ENCODE assay signal across 15 cellular contexts in the genomic region with DNA sequence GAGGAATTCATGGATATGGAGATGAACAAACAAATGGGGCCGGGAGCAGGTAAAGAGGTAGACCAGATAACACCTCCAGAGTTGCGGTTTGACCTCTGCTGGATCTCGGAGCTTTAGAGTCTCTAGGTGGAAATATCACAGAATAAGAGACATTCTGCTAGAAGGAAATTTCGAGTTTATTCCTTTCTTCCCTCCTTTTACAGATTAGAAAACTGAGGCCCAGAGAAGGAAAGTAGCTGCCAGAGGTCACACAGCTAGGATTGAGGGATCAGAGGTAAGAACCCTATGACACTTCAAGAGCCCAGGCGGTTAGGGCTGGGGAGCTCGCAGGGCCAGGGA. TPM values are rescaled to one million over a fixed set of nuclear protein-coding genes. Genes with fewer than 3 reads are reported as not detected.
DNase-seq lines count a peak whose midpoint lies in the region; ATAC-seq, FAIRE-seq and TF ChIP-seq lines count a peak whose summit lies in the region.
"Had no signal": no experiment of that assay in that cellular context is flagged by ENCODE, and none has a peak within 500 bp of the region (broad histone marks: within the 10 kb centered on the region; RNA-seq: fewer than 3 reads in every experiment).

No MANE protein-coding gene starts in this region.

- TF ChIP-seq RAD21 in HepG2 (CRISPR knock-in tag; IDR thresholded peaks at IDR 0.05) = no peak

- no peaks in the 10 kb centered on the region for H3K9me3 ChIP-seq in HepG2 (ENCODE audit: low read length)
- H3K9me3 ChIP-seq in right lobe of liver = no peaks in the 10 kb centered on the region
- no peaks in the 10 kb centered on the region for H3K9me3 ChIP-seq in gastroesophageal sphincter
- no peaks in the 10 kb centered on the region for H3K9me3 ChIP-seq in psoas muscle

- no peak overlapping the region for H3K27ac Mint-ChIP-seq in stimulated activated memory B cell treated with anti-CD40 and anti-IgM and Interleukin-4, amounts not matched to agents 10 μg/mL and 1 μg/mL and 100 μg/mL, for 72 hours
- H3K27ac Mint-ChIP-seq in stimulated activated naive B cell treated with anti-CD40 and anti-IgM and Interleukin-4, amounts not matched to agents 10 μg/mL and 1 μg/mL and 100 μg/mL, for 72 hours = no peak overlapping the region
- H3K27ac Mint-ChIP-seq: memory B cell had no signal

- no peaks in the 10 kb centered on the region for H3K36me3 Mint-ChIP-seq in stimulated activated memory B cell treated with anti-CD40 and anti-IgM and Interleukin-4, amounts not matched to agents 10 μg/mL and 1 μg/mL and 100 μg/mL, for 72 hours
- H3K36me3 Mint-ChIP-seq in stimulated activated naive B cell treated with anti-CD40 and anti-IgM and Interleukin-4, amounts not matched to agents 10 μg/mL and 1 μg/mL and 100 μg/mL, for 72 hours = no peaks in the 10 kb centered on the region
- H3K36me3 Mint-ChIP-seq: memory B cell had no signal

- FAIRE-seq in HepG2 (lab: Jason Lieb, UNC) = no peak

- H3K27ac ChIP-seq in HepG2 (ENCODE audit: extremely low read length, insufficient read depth, low read length) (no peak overlapping the region), right lobe of liver (peak overlapping the region in 1 of 3 donors; percentile 34), gastroesophageal sphincter (peak overlapping the region in 3 of 4 donors; percentile 84 to 91 (median 91)), psoas muscle (peak overlapping the region; percentile 4)
- H3K27ac ChIP-seq: HL-60 had no signal

- no peak overlapping the region for H3K4me3 Mint-ChIP-seq in stimulated activated memory B cell treated with anti-CD40 and anti-IgM and Interleukin-4, amounts not matched to agents 10 μg/mL and 1 μg/mL and 100 μg/mL, for 72 hours
- no peak overlapping the region for H3K4me3 Mint-ChIP-seq in stimulated activated naive B cell treated with anti-CD40 and anti-IgM and Interleukin-4, amounts not matched to agents 10 μg/mL and 1 μg/mL and 100 μg/mL, for 72 hours
- H3K4me3 Mint-ChIP-seq: activated T-cell treated with anti-CD3 and anti-CD28 coated beads, Interleukin-2, amount 50 U/mL, for 4 hours; memory B cell had no signal

- no peak overlapping the region for H2AFZ ChIP-seq in HepG2 (ENCODE audit: low read length)

- POLR2A ChIA-PET in HepG2 (lab: Yijun Ruan, JAX) = no interaction called here

- H3K9ac ChIP-seq in HepG2 (ENCODE audit: insufficient read depth, low read depth, low read length) = no peak overlapping the region

- CTCF ChIA-PET in HepG2 (lab: Yijun Ruan, JAX; ENCODE audit: low intra/inter-chr PET ratio, low total read pairs) = no interaction called here

- no TSS peak for BruUV-seq in HepG2 (replicated peaks; lab: Mats Ljungman, UMichigan)

- ATAC-seq in HepG2 = no peak
- ATAC-seq in right lobe of liver = no peak
- ATAC-seq in gastroesophageal sphincter = no peak
- ATAC-seq in psoas muscle = no peak
- ATAC-seq in stimulated activated memory B cell treated with anti-CD40 and anti-IgM and Interleukin-4, amounts not matched to agents 10 μg/mL and 1 μg/mL and 100 μg/mL, for 72 hours = no peak
- no peak for ATAC-seq in stimulated activated naive B cell treated with anti-CD40 and anti-IgM and Interleukin-4, amounts not matched to agents 10 μg/mL and 1 μg/mL and 100 μg/mL, for 72 hours (replicated peaks)
- ATAC-seq: activated T-cell treated with anti-CD3 and anti-CD28 coated beads, Interleukin-2, amount 50 U/mL, for 4 hours had no signal

- H3K4me1 ChIP-seq in HepG2 (ENCODE audit: insufficient read depth, low read length) (peaks cover 53% of the 10 kb centered on the region), right lobe of liver (peaks cover 0 to 7% (median 0%) of the 10 kb centered on the region in 4 donors), gastroesophageal sphincter (peaks cover 9 to 86% (median 41%) of the 10 kb centered on the region in 3 donors), psoas muscle (peaks cover 4% of the 10 kb centered on the region)

- H3K4me2 ChIP-seq in HepG2 (ENCODE audit: low read depth, low read length) = peak overlapping the region; percentile 46; the same call in 1 of the 2 replicates

- H3K4me3 ChIP-seq in HepG2 (replicated peaks in 1 of 3; ENCODE audit: insufficient read depth in 1 of 3, low read depth in 2 of 3, low read length in 3 of 3) (peak overlapping the region in 1 of 3 experiments; percentile 25; a peak in 1 of 6 replicates), right lobe of liver (no peak overlapping the region), gastroesophageal sphincter (no peak overlapping the region), psoas muscle (no peak overlapping the region)

- no peaks in the 10 kb centered on the region for H4K20me1 ChIP-seq in HepG2 (ENCODE audit: insufficient read depth, low read length)

- peaks cover 22% of the 10 kb centered on the region for H3K4me1 Mint-ChIP-seq in stimulated activated memory B cell treated with anti-CD40 and anti-IgM and Interleukin-4, amounts not matched to agents 10 μg/mL and 1 μg/mL and 100 μg/mL, for 72 hours
- peaks cover 21% of the 10 kb centered on the region in 2 donors for H3K4me1 Mint-ChIP-seq in stimulated activated naive B cell treated with anti-CD40 and anti-IgM and Interleukin-4, amounts not matched to agents 10 μg/mL and 1 μg/mL and 100 μg/mL, for 72 hours

- TF ChIP-seq CTCF in HepG2 (CRISPR knock-in tag; IDR thresholded peaks at IDR 0.05) (no peak), right lobe of liver (IDR thresholded peaks at IDR 0.05) (no peak), gastroesophageal sphincter (IDR thresholded peaks at IDR 0.05) (no peak), psoas muscle (IDR thresholded peaks at IDR 0.05) (no peak)

- DNase-seq in HepG2 (ENCODE audit: low spot score) = no peak
- no peak for DNase-seq in right lobe of liver
- no peak for DNase-seq in psoas muscle
- DNase-seq in DMS153 (lab: John Stamatoyannopoulos, UW) = no peak
- DNase-seq in HUDEP-2 (lab: John Stamatoyannopoulos, UW; ENCODE audit: unreplicated experiment in 76 of 76) = no peak
- DNase-seq in stimulated activated naive B cell treated with anti-CD40 and anti-IgM and Interleukin-4, amounts not matched to agents 10 μg/mL and 1 μg/mL and 100 μg/mL, for 72 hours = no peak
- DNase-seq: activated CD4-positive, alpha-beta T cell treated with anti-CD3 and anti-CD28 coated beads for 4 hours; activated T-cell treated with anti-CD3 and anti-CD28 coated beads, Interleukin-2, amount 50 U/mL, for 4 hours; DMS79; hypothalamus; MM.1S had no signal

- TF ChIP-seq EP300 in HepG2 (IDR thresholded peaks at IDR 0.05; ENCODE audit: low read depth in 2 of 2, low read length in 2 of 2) = no peak
- no peak for TF ChIP-seq EP300 in HepG2 (CRISPR knock-in tag; IDR thresholded peaks at IDR 0.05; ENCODE audit: borderline replicate concordance)
- TF ChIP-seq EP300 in gastroesophageal sphincter (IDR thresholded peaks at IDR 0.05) = no peak

- TF ChIP-seq POLR2A in HepG2 (IDR thresholded peaks at IDR 0.05; ENCODE audit: insufficient read depth in 1 of 2, low read depth in 2 of 2, low read length in 2 of 2) (no peak), right lobe of liver (IDR thresholded peaks at IDR 0.05) (no peak), gastroesophageal sphincter (IDR thresholded peaks at IDR 0.05) (no peak)

- H3K27me3 Mint-ChIP-seq in stimulated activated memory B cell treated with anti-CD40 and anti-IgM and Interleukin-4, amounts not matched to agents 10 μg/mL and 1 μg/mL and 100 μg/mL, for 72 hours = peaks cover 82% of the 10 kb centered on the region
- H3K27me3 Mint-ChIP-seq in stimulated activated naive B cell treated with anti-CD40 and anti-IgM and Interleukin-4, amounts not matched to agents 10 μg/mL and 1 μg/mL and 100 μg/mL, for 72 hours = peaks cover 66 to 70% of the 10 kb centered on the region in 2 donors

- intact Hi-C loops in HepG2 (cut with micrococcal nuclease; ENCODE audit: unreplicated experiment) (no loop called here), right lobe of liver (cut with DNase I) (no loop called here), psoas muscle (cut with DNase I) (no loop called here)

- H3K27me3 ChIP-seq in HepG2 (ENCODE audit: control insufficient read depth in 1 of 2, insufficient read depth in 2 of 2, low read length in 2 of 2) (peaks cover 2 to 67% of the 10 kb centered on the region in 2 experiments), right lobe of liver (no peaks in the 10 kb centered on the region), gastroesophageal sphincter (peaks cover 4% of the 10 kb centered on the region), psoas muscle (ENCODE audit: insufficient read depth in 3 of 3, low read length in 2 of 3) (peaks cover 0 to 54% (median 9%) of the 10 kb centered on the region in 3 donors)

- no peaks in the 10 kb centered on the region for H3K36me3 ChIP-seq in HepG2 (replicated peaks in 1 of 2; ENCODE audit: control insufficient read depth in 1 of 2, insufficient read depth in 2 of 2, low read length in 2 of 2)
- no peaks in the 10 kb centered on the region for H3K36me3 ChIP-seq in right lobe of liver
- H3K36me3 ChIP-seq in gastroesophageal sphincter = no peaks in the 10 kb centered on the region
- no peaks in the 10 kb centered on the region for H3K36me3 ChIP-seq in psoas muscle (ENCODE audit: insufficient read depth in 1 of 2, low read depth in 1 of 2)

- in situ Hi-C loops in HepG2 (cut with HindIII; ENCODE audit: extremely low pct_ligation_motif_present, low pct_unique_long_range_greater_than_20kb) = loop anchor here (5.0 kb wide), 1 partner anchor 63 kb away; a partner anchor contains a TSS

- no peaks in the 10 kb centered on the region for H3K9me3 Mint-ChIP-seq in stimulated activated memory B cell treated with anti-CD40 and anti-IgM and Interleukin-4, amounts not matched to agents 10 μg/mL and 1 μg/mL and 100 μg/mL, for 72 hours
- no peaks in the 10 kb centered on the region for H3K9me3 Mint-ChIP-seq in stimulated activated naive B cell treated with anti-CD40 and anti-IgM and Interleukin-4, amounts not matched to agents 10 μg/mL and 1 μg/mL and 100 μg/mL, for 72 hours
- H3K9me3 Mint-ChIP-seq: activated T-cell treated with anti-CD3 and anti-CD28 coated beads, Interleukin-2, amount 50 U/mL, for 4 hours; memory B cell had no signal

- 32% methylated on average over 6 of the region's 6 CpGs for WGBS in HepG2 (ENCODE audit: low lambda C conversion rate)
- 84% methylated on average over 5 of the region's 6 CpGs for WGBS in right lobe of liver (ENCODE audit: insufficient coverage, low coverage, low lambda C conversion rate, missing lambda C conversion rate)
- WGBS in gastroesophageal sphincter (ENCODE audit: low coverage in 1 of 2), 2 donors = 66 to 94% methylated on average over 3 to 4 of the region's 6 CpGs
- 85 to 86% (median 85%) methylated on average over 6 of the region's 6 CpGs for WGBS in psoas muscle, 3 donors

- no peaks in the 10 kb centered on the region for H3K79me2 ChIP-seq in HepG2 (ENCODE audit: insufficient read depth, low read length)

RNA-seq across cellular contexts. Expression of a gene that starts 7.7 kb away (rescaled TPM):
- total RNA-seq in HepG2 (2016; rRNA removed; fragmentation: Illumina TruSeq; extraction: Trizol) (0.17 TPM in 1 of 2 replicates, not detected in the other), right lobe of liver (100 to 1,000 TPM in 1 of 6 experiments, 10 to 100 TPM in 4, 1 to 10 TPM in 1; 9.3 to 109 (median 34.7) TPM), gastroesophageal sphincter (10 to 100 TPM; 14.6 to 92.9 (median 69.7) TPM), psoas muscle (10 to 100 TPM; 10.2 to 46.6 (median 18.7) TPM)
- not detected in 2 replicates for total RNA-seq in HepG2 (2016; cell fraction: cytosol; rRNA removed; fragmentation: Illumina TruSeq; extraction: Trizol; ENCODE audit: low read depth)
- total RNA-seq in HepG2 (2016; cell fraction: insoluble cytoplasmic fraction; rRNA removed; fragmentation: Illumina TruSeq; extraction: Trizol) = 0.03 and 0.06 TPM in 2 replicates
- total RNA-seq in HepG2 (2016; cell fraction: membrane; rRNA removed; fragmentation: Illumina TruSeq; extraction: Trizol) = 0.09 and 0.24 TPM in 2 replicates
- 0.68 and 0.72 TPM in 2 replicates for total RNA-seq in HepG2 (2016; cell fraction: nucleus; rRNA removed; fragmentation: Illumina TruSeq; extraction: Trizol)
- polyA plus RNA-seq in HepG2 (2011; rRNA removed) (0.05 and 0.14 TPM in 2 replicates), psoas muscle (1 to 10 TPM; 2.3 to 5.4 (median 3.3) TPM)
- 0.01 TPM in 1 of 2 replicates, not detected in the other for polyA plus RNA-seq in HepG2 (2011; cell fraction: cytosol; rRNA removed)
- polyA plus RNA-seq in HepG2 (2011; cell fraction: nucleus; rRNA removed) = 1.7 and 2.5 TPM in 2 replicates
- 0.19 TPM in 2 replicates for polyA plus RNA-seq in HepG2 (2012)
- 0.03 TPM in 1 of 2 replicates, not detected in the other for polyA plus RNA-seq in HepG2 (2016; cell fraction: cytosol; fragmentation: Illumina TruSeq; extraction: Trizol; ENCODE audit: low read depth)
- 0.07 TPM in 1 of 2 replicates, not detected in the other for polyA plus RNA-seq in HepG2 (2016; cell fraction: insoluble cytoplasmic fraction; fragmentation: Illumina TruSeq; extraction: Trizol; ENCODE audit: low read depth)
- not detected in 2 replicates for polyA plus RNA-seq in HepG2 (2016; cell fraction: membrane; fragmentation: Illumina TruSeq; extraction: Trizol; ENCODE audit: low read depth)
- polyA plus RNA-seq in HepG2 (2016; cell fraction: nucleus; fragmentation: Illumina TruSeq; extraction: Trizol; ENCODE audit: insufficient read depth, low read depth) = 1.00 and 2.8 TPM in 2 replicates
- 35.8 TPM in 1 of 2 replicates, not detected in the other for polyA minus RNA-seq in HepG2 (2011; rRNA and poly(A)+ RNA removed; ENCODE audit: low replicate concordance)
- 0.70 and 0.79 TPM in 2 replicates for polyA minus RNA-seq in HepG2 (2011; cell fraction: cytosol; rRNA and poly(A)+ RNA removed)
- 0.52 and 1.2 TPM in 2 replicates for polyA minus RNA-seq in HepG2 (2011; cell fraction: nucleus; rRNA and poly(A)+ RNA removed)

RNA-seq across cellular contexts. Expression of a gene that starts 43.3 kb away (rescaled TPM):
- total RNA-seq in HepG2 (2016; rRNA removed; fragmentation: Illumina TruSeq; extraction: Trizol) (not detected in 2 replicates), right lobe of liver (1 to 10 TPM in 4 of 6 experiments, under 1 TPM in 2; 0.48 to 2.8 (median 1.6) TPM), gastroesophageal sphincter (100 to 1,000 TPM in 2 of 4 donors, 10 to 100 TPM in 2; 58.1 to 145 (median 93.4) TPM), psoas muscle (100 to 1,000 TPM; 245 to 291 (median 266) TPM)
- total RNA-seq in HepG2 (2016; cell fraction: cytosol; rRNA removed; fragmentation: Illumina TruSeq; extraction: Trizol; ENCODE audit: low read depth) = not detected in 2 replicates
- total RNA-seq in HepG2 (2016; cell fraction: insoluble cytoplasmic fraction; rRNA removed; fragmentation: Illumina TruSeq; extraction: Trizol) = not detected in 2 replicates
- not detected in 2 replicates for total RNA-seq in HepG2 (2016; cell fraction: membrane; rRNA removed; fragmentation: Illumina TruSeq; extraction: Trizol)
- not detected in 2 replicates for total RNA-seq in HepG2 (2016; cell fraction: nucleus; rRNA removed; fragmentation: Illumina TruSeq; extraction: Trizol)
- polyA plus RNA-seq in HepG2 (2011; rRNA removed) (not detected in 2 replicates), psoas muscle (100 to 1,000 TPM; 120 to 254 (median 151) TPM)
- not detected in 2 replicates for polyA plus RNA-seq in HepG2 (2011; cell fraction: cytosol; rRNA removed)
- polyA plus RNA-seq in HepG2 (2011; cell fraction: nucleus; rRNA removed) = 0.42 TPM in 1 of 2 replicates, not detected in the other
- polyA plus RNA-seq in HepG2 (2012) = not detected in 2 replicates
- polyA plus RNA-seq in HepG2 (2016; cell fraction: cytosol; fragmentation: Illumina TruSeq; extraction: Trizol; ENCODE audit: low read depth) = not detected in 2 replicates
- not detected in 2 replicates for polyA plus RNA-seq in HepG2 (2016; cell fraction: insoluble cytoplasmic fraction; fragmentation: Illumina TruSeq; extraction: Trizol; ENCODE audit: low read depth)
- polyA plus RNA-seq in HepG2 (2016; cell fraction: membrane; fragmentation: Illumina TruSeq; extraction: Trizol; ENCODE audit: low read depth) = not detected in 2 replicates
- polyA plus RNA-seq in HepG2 (2016; cell fraction: nucleus; fragmentation: Illumina TruSeq; extraction: Trizol; ENCODE audit: insufficient read depth, low read depth) = not detected in 2 replicates
- 0.19 TPM in 1 of 2 replicates, not detected in the other for polyA minus RNA-seq in HepG2 (2011; rRNA and poly(A)+ RNA removed; ENCODE audit: low replicate concordance)
- not detected in 2 replicates for polyA minus RNA-seq in HepG2 (2011; cell fraction: cytosol; rRNA and poly(A)+ RNA removed)
- polyA minus RNA-seq in HepG2 (2011; cell fraction: nucleus; rRNA and poly(A)+ RNA removed) = not detected in 2 replicates
- total RNA-seq: activated T-cell treated with anti-CD3 and anti-CD28 coated beads, Interleukin-2, amount 50 U/mL, for 4 hours had no signal

RNA-seq across cellular contexts. Expression of a gene that starts 58.6 kb away (rescaled TPM):
- total RNA-seq in HepG2 (2016; rRNA removed; fragmentation: Illumina TruSeq; extraction: Trizol) (11.0 and 15.8 TPM in 2 replicates), right lobe of liver (10 to 100 TPM in 5 of 6 experiments, 1 to 10 TPM in 1; 9.9 to 18.1 (median 12.0) TPM), gastroesophageal sphincter (10 to 100 TPM; 23.3 to 38.1 (median 30.8) TPM), psoas muscle (10 to 100 TPM; 15.1 to 26.5 (median 18.4) TPM)
- total RNA-seq in HepG2 (2016; cell fraction: cytosol; rRNA removed; fragmentation: Illumina TruSeq; extraction: Trizol; ENCODE audit: low read depth) = 1.3 and 1.6 TPM in 2 replicates
- total RNA-seq in HepG2 (2016; cell fraction: insoluble cytoplasmic fraction; rRNA removed; fragmentation: Illumina TruSeq; extraction: Trizol) = 8.3 and 16.2 TPM in 2 replicates
- total RNA-seq in HepG2 (2016; cell fraction: membrane; rRNA removed; fragmentation: Illumina TruSeq; extraction: Trizol) = 7.0 and 7.3 TPM in 2 replicates
- total RNA-seq in HepG2 (2016; cell fraction: nucleus; rRNA removed; fragmentation: Illumina TruSeq; extraction: Trizol) = 10.9 and 13.5 TPM in 2 replicates
- polyA plus RNA-seq in HepG2 (2011; rRNA removed) (8.7 and 9.4 TPM in 2 replicates), psoas muscle (10 to 100 TPM in 2 of 3 donors, 1 to 10 TPM in 1; 7.0 to 11.3 (median 11.0) TPM)
- 7.4 and 9.0 TPM in 2 replicates for polyA plus RNA-seq in HepG2 (2011; cell fraction: cytosol; rRNA removed)
- 13.1 and 16.4 TPM in 2 replicates for polyA plus RNA-seq in HepG2 (2011; cell fraction: nucleus; rRNA removed)
- polyA plus RNA-seq in HepG2 (2012) = 9.8 and 11.6 TPM in 2 replicates
- 1.2 and 1.4 TPM in 2 replicates for polyA plus RNA-seq in HepG2 (2016; cell fraction: cytosol; fragmentation: Illumina TruSeq; extraction: Trizol; ENCODE audit: low read depth)
- polyA plus RNA-seq in HepG2 (2016; cell fraction: insoluble cytoplasmic fraction; fragmentation: Illumina TruSeq; extraction: Trizol; ENCODE audit: low read depth) = 14.2 and 17.2 TPM in 2 replicates
- 7.2 TPM in 2 replicates for polyA plus RNA-seq in HepG2 (2016; cell fraction: membrane; fragmentation: Illumina TruSeq; extraction: Trizol; ENCODE audit: low read depth)
- polyA plus RNA-seq in HepG2 (2016; cell fraction: nucleus; fragmentation: Illumina TruSeq; extraction: Trizol; ENCODE audit: insufficient read depth, low read depth) = 35.0 and 35.2 TPM in 2 replicates
- 15.4 and 32.3 TPM in 2 replicates for polyA minus RNA-seq in HepG2 (2011; rRNA and poly(A)+ RNA removed; ENCODE audit: low replicate concordance)
- polyA minus RNA-seq in HepG2 (2011; cell fraction: cytosol; rRNA and poly(A)+ RNA removed) = 7.3 and 11.8 TPM in 2 replicates
- polyA minus RNA-seq in HepG2 (2011; cell fraction: nucleus; rRNA and poly(A)+ RNA removed) = 7.8 and 9.3 TPM in 2 replicates

Comparison
In these comparisons a context has a peak if more than half of its experiments do, and no peak if none do; other contexts are left out.
1. RNA of a gene that starts 7.7 kb away (total RNA-seq): 14.6 to 92.9 TPM in gastroesophageal sphincter, 9.3 to 109 TPM in right lobe of liver and 10.2 to 46.6 TPM in psoas muscle; 0.03 to 0.72 TPM in HepG2; every median in the first group is over 4 times any median in the second.
2. RNA of a gene that starts 43.3 kb away (total RNA-seq): 245 to 291 TPM in psoas muscle and 58.1 to 145 TPM in gastroesophageal sphincter; 0.48 to 2.8 TPM in right lobe of liver and not detected in HepG2; every median in the first group is over 10 times any median in the second.